1 cellular context compared by ENCODE assay signal in genomic region chr5:72366324-72366976, GRCh38.
TF ChIP-seq lines count a peak whose summit lies in the region.

No MANE protein-coding gene starts in this region.

TF ChIP-seq in GM12878, 131 proteins besides CTCF, POLR2A, EP300 and RAD21:
- peak; percentile 93 for TF ChIP-seq SMC3 (IDR thresholded peaks at IDR 0.05; ENCODE audit: borderline replicate concordance, low read length)
- no peak for TF ChIP-seq NR2C1 (IDR thresholded peaks at IDR 0.05)
- 0 out of 2 replicates have a peak, but pooled peaks have one; percentile 32 for TF ChIP-seq YY1 (IDR thresholded peaks at IDR 0.05; ENCODE audit: low read depth, low read length)
- TF ChIP-seq ZNF622 (IDR thresholded peaks at IDR 0.05) = no peak
- 0 out of 2 replicates have a peak, but pooled peaks have one; percentile 3 for TF ChIP-seq PKNOX1 (IDR thresholded peaks at IDR 0.05)
- TF ChIP-seq MEF2A (IDR thresholded peaks at IDR 0.05; ENCODE audit: insufficient read depth, low read depth, low read length) = 0 out of 2 replicates have a peak, but pooled peaks have one; percentile 11
- TF ChIP-seq FOXM1 (IDR thresholded peaks at IDR 0.05; ENCODE audit: low read depth, low read length) = peak; percentile 56
